1 cellular context compared by ENCODE assay signal in the genomic region with DNA sequence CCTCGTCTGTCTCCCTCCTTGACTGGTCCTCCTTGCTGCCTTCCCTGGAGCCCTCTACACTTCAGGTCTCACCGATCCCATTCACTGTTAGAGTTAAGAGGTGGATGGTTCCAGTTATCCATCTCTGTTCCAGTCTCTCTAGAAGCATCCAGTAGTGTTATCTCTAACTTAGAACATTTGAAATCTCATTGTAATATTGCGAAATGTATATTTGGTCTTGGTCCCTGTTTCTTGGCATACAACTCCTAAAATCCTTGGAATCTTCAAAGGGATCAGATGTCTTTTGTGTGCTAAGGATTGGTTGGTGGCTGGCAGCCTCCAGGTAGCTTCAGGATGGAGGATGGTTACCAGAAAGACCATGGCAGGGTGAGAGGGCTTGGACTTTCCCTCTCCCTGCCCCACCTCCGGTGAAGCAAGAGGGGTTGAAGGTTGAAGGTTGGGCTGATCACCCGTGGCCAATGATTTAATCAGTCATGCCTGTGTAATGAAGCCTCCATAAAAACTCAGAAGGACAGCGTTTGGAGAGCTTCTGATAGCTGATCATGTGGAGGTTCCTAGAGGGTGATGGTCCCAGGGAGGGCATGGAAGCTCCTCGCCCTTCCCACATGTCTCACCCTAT.
TF ChIP-seq lines count a peak whose summit lies in the region.

No MANE protein-coding gene starts in this region.

TF ChIP-seq in HepG2, 621 proteins besides CTCF, POLR2A, EP300 and RAD21:
- TF ChIP-seq CEBPB (IDR thresholded peaks at IDR 0.05; ENCODE audit: borderline replicate concordance, low read depth, low read length): 0 out of 2 replicates have a peak, but pooled peaks have one; percentile 30
- TF ChIP-seq NFYB (CRISPR knock-in tag; IDR thresholded peaks at IDR 0.05): no peak
